In genomic region chr1:93437976-93438605, GRCh38 we compare ENCODE assay signal across 10 cellular contexts. TPM values are rescaled to one million over a fixed set of nuclear protein-coding genes. Genes with fewer than 3 reads are reported as not detected.
DNase-seq lines count a peak whose midpoint lies in the region; ATAC-seq and TF ChIP-seq lines count a peak whose summit lies in the region.
"Had no signal": no experiment of that assay in that cellular context is flagged by ENCODE, and none has a peak within 500 bp of the region (broad histone marks: within the 10 kb centered on the region; RNA-seq: fewer than 3 reads in every experiment).

No MANE protein-coding gene starts in this region.

- H3K9ac ChIP-seq in Loucy (ENCODE audit: low read depth, low read length, poor library complexity, severe bottlenecking): no peak overlapping the region

- H2AFZ ChIP-seq in Loucy (ENCODE audit: low read length) (no peak overlapping the region), osteoblast (ENCODE audit: low read length) (no peak overlapping the region)

- H3K4me1 ChIP-seq in Loucy (ENCODE audit: insufficient read depth, low read length, poor library complexity, severe bottlenecking): no peaks in the 10 kb centered on the region
- no peaks in the 10 kb centered on the region for H3K4me1 ChIP-seq in esophagus muscularis mucosa
- no peaks in the 10 kb centered on the region for H3K4me1 ChIP-seq in osteoblast (ENCODE audit: insufficient read depth, low read length)

- H3K36me3 ChIP-seq in Loucy (ENCODE audit: insufficient read depth, low read length) (no peaks in the 10 kb centered on the region), esophagus muscularis mucosa (no peaks in the 10 kb centered on the region), osteoblast (ENCODE audit: insufficient read depth, low read length) (no peaks in the 10 kb centered on the region)
- H3K36me3 ChIP-seq: neutrophil, SJCRH30 had no signal

- ATAC-seq in HG03520 (IDR thresholded peaks at IDR 0.05; ENCODE audit: unreplicated experiment) (no peak), HG02852 (IDR thresholded peaks at IDR 0.05; ENCODE audit: unreplicated experiment) (no peak)

- peak; percentile 80 for TF ChIP-seq CTCF in Loucy (conservative IDR thresholded peaks at IDR 0.05; ENCODE audit: low read length)
- TF ChIP-seq CTCF in RWPE1 (conservative IDR thresholded peaks at IDR 0.05; ENCODE audit: low read depth): peak; percentile 76
- TF ChIP-seq CTCF in esophagus muscularis mucosa (IDR thresholded peaks at IDR 0.05): peak; percentile 68 to 69 (median 69)
- TF ChIP-seq CTCF in osteoblast (IDR thresholded peaks at IDR 0.05; ENCODE audit: extremely low read depth, low read depth, low read length): peak; percentile 64

- H3K27ac ChIP-seq in RWPE1: no peak overlapping the region
- no peak overlapping the region for H3K27ac ChIP-seq in esophagus muscularis mucosa (replicated peaks in 1 of 4)
- no peak overlapping the region for H3K27ac ChIP-seq in osteoblast (ENCODE audit: low read depth, low read length)
- H3K27ac ChIP-seq: neutrophil, SJCRH30 had no signal

- 60% methylated on average over 4 of the region's 4 CpGs for WGBS in esophagus muscularis mucosa

- no peaks in the 10 kb centered on the region for H3F3A ChIP-seq in Loucy (ENCODE audit: low read depth)

- H3K4me3 ChIP-seq in Loucy (ENCODE audit: low read length, poor library complexity, severe bottlenecking): no peak overlapping the region
- H3K4me3 ChIP-seq in esophagus muscularis mucosa: no peak overlapping the region
- no peak overlapping the region for H3K4me3 ChIP-seq in osteoblast (ENCODE audit: insufficient read depth, low read length)
- H3K4me3 ChIP-seq: SJCRH30 had no signal

- no peaks in the 10 kb centered on the region for H3K79me2 ChIP-seq in Loucy (ENCODE audit: insufficient read depth, low read length)
- H3K79me2 ChIP-seq in osteoblast (ENCODE audit: insufficient read depth, low read length): no peaks in the 10 kb centered on the region

- H3K27me3 ChIP-seq in Loucy (ENCODE audit: insufficient read depth, low read length, poor library complexity, severe bottlenecking) (no peaks in the 10 kb centered on the region), esophagus muscularis mucosa (peaks cover 0 to 9% (median 0%) of the 10 kb centered on the region in 4 donors), osteoblast (ENCODE audit: insufficient read depth, low read length) (peaks cover 16% of the 10 kb centered on the region)
- H3K27me3 ChIP-seq: SJCRH30 had no signal

- no peaks in the 10 kb centered on the region for H3K9me3 ChIP-seq in Loucy (ENCODE audit: insufficient read depth, low read depth, low read length)
- H3K9me3 ChIP-seq in esophagus muscularis mucosa: no peaks in the 10 kb centered on the region
- no peaks in the 10 kb centered on the region for H3K9me3 ChIP-seq in osteoblast (ENCODE audit: low read depth, low read length)
- H3K9me3 ChIP-seq: neutrophil, SJCRH30 had no signal

- peak; percentile 76 for DNase-seq in ELR (ENCODE audit: low read depth)
- DNase-seq in RWPE1 (ENCODE audit: low spot score): peak; percentile 62
- no peak for DNase-seq in esophagus muscularis mucosa (ENCODE audit: extremely low spot score)
- DNase-seq in osteoblast (ENCODE audit: insufficient read length, low spot score, missing footprints): peak; percentile 91
- DNase-seq in NK-92 treated with Interleukin-12 subunit alpha and Interleukin-12 subunit beta, amount 100 ng/mL, for 24 hours (lab: John Stamatoyannopoulos, UW): no peak

- H3K4me2 ChIP-seq in Loucy (ENCODE audit: low read depth, low read length, poor library complexity, severe bottlenecking) (no peak overlapping the region), osteoblast (ENCODE audit: insufficient read depth, low read length) (no peak overlapping the region)

- TF ChIP-seq EP300 in esophagus muscularis mucosa (IDR thresholded peaks at IDR 0.05): no peak

- H3K9me2 ChIP-seq in Loucy (replicated peaks; ENCODE audit: low read depth, low read length): no peaks in the 10 kb centered on the region

- no peak for TF ChIP-seq POLR2A in esophagus muscularis mucosa (IDR thresholded peaks at IDR 0.05; ENCODE audit: low read depth)

- H4K20me1 ChIP-seq in Loucy (ENCODE audit: insufficient read depth, low read length, poor library complexity, severe bottlenecking): no peaks in the 10 kb centered on the region
- no peaks in the 10 kb centered on the region for H4K20me1 ChIP-seq in osteoblast (ENCODE audit: insufficient read depth, low read length)

- CTCF ChIA-PET in RWPE1 (lab: Yijun Ruan, JAX): interaction anchor here (0.7 to 1.1 kb wide), 3 partner anchors 32 to 224 kb away, joined by 3 to 5 read pairs (median 3); no protein-coding TSS in a partner anchor

- intact Hi-C loops in esophagus muscularis mucosa (cut with DNase I): loop anchor here (2.0 to 10.0 kb wide), 3 partner anchors 133 to 414 kb away; no protein-coding TSS in a partner anchor

- POLR2A ChIA-PET in RWPE1 (lab: Yijun Ruan, JAX; ENCODE audit: low non-redundant PET): no interaction called here

RNA-seq across cellular contexts. Expression of gene FNBP1L, which starts 9.8 kb away (rescaled TPM):
- total RNA-seq in esophagus muscularis mucosa (10 to 100 TPM in 3 of 4 donors, 1 to 10 TPM in 1; 9.6 to 23.1 (median 15.5) TPM), osteoblast (8.7 and 11.2 TPM in 2 replicates)

Comparison
In these comparisons a context has a peak if more than half of its experiments do, and no peak if none do; other contexts are left out.
1. DNase-seq: peak in ELR (single experiment), RWPE1 (single experiment) and osteoblast (single experiment); none in esophagus muscularis mucosa (single experiment) and NK-92 treated with Interleukin-12 subunit alpha and Interleukin-12 subunit beta, amount 100 ng/mL, for 24 hours (single experiment).
2. Peak in every context shown above with its lines, with median percentiles within 50 percentile points of each other: CTCF ChIP-seq.